ENCODE assay signal across 21 cellular contexts in genomic region chr5:66344544-66344943, GRCh38.
A peak's percentile ranks its signal among the peaks of the same experiment; 100 is the strongest.
DNase-seq lines count a peak whose midpoint lies in the region; ATAC-seq, FAIRE-seq and TF ChIP-seq lines count a peak whose summit lies in the region.
"Had no signal": no experiment of that assay in that cellular context is flagged by ENCODE, and none has a peak within 500 bp of the region (broad histone marks: within the 10 kb centered on the region; RNA-seq: fewer than 3 reads in every experiment).

No MANE protein-coding gene starts in this region.

- in situ Hi-C loops in K562 (cut with MboI), result no loop called here

- no peaks in the 10 kb centered on the region for H3K9me1 ChIP-seq in K562 (ENCODE audit: control insufficient read depth, insufficient read depth, low read length)

- WGBS in K562 (ENCODE audit: insufficient coverage, low coverage, missing lambda C conversion rate), result 0% methylated on average over 1 of the region's 1 CpG
- WGBS in pancreas, 2 donors, result 63 to 65% methylated on average over 1 of the region's 1 CpG

- TF ChIP-seq POLR2A in K562 (conservative IDR thresholded peaks at IDR 0.05), result no peak

- POLR2A ChIA-PET in K562 (lab: Yijun Ruan, JAX), result no interaction called here

- H3K4me1 ChIP-seq in left ventricle myocardium inferior (peaks cover 47% of the 10 kb centered on the region), K562 (replicated peaks in 1 of 2; ENCODE audit: control insufficient read depth in 2 of 2, insufficient read depth in 2 of 2, low read length in 2 of 2) (no peaks in the 10 kb centered on the region), pancreas (peaks cover 12 to 23% (median 14%) of the 10 kb centered on the region in 3 donors)
- H3K4me1 ChIP-seq: BLaER1 had no signal

- H2AFZ ChIP-seq in K562 (ENCODE audit: low read depth, low read length), result no peak overlapping the region
- H2AFZ ChIP-seq: GM23248 had no signal

- no TSS peak for BruUV-seq in K562 (replicated peaks; lab: Mats Ljungman, UMichigan)

- ATAC-seq in left cardiac atrium, result no peak
- ATAC-seq in K562, result no peak
- ATAC-seq in pancreas, result no peak
- ATAC-seq: HCT116 had no signal

- no peak for FAIRE-seq in K562 (lab: Jason Lieb, UNC)
- FAIRE-seq in pancreas (lab: Jason Lieb, UNC), result no peak
- FAIRE-seq: GM12892, GM18507, HTR-8/SVneo had no signal

- no peak for TF ChIP-seq RAD21 in K562 (CRISPR knock-in tag; conservative IDR thresholded peaks at IDR 0.05 in 1 of 2, IDR thresholded peaks at IDR 0.05 in 1 of 2)

- H4K20me1 ChIP-seq in K562 (replicated peaks; ENCODE audit: control insufficient read depth, insufficient read depth, low read length), result no peaks in the 10 kb centered on the region
- H4K20me1 ChIP-seq: BLaER1 had no signal

- no peaks in the 10 kb centered on the region for H3K79me2 ChIP-seq in K562 (ENCODE audit: control insufficient read depth, insufficient read depth, low read length)

- DNase-seq in NCI-H1417 (lab: John Stamatoyannopoulos, UW), result peak in 2 of 3 experiments; percentile 3 to 28
- DNase-seq in NCI-H1417 treated with DMSO at 0.1 percent for 48 hours (lab: John Stamatoyannopoulos, UW), result no peak
- DNase-seq in left ventricle myocardium inferior, result no peak
- no peak for DNase-seq in left cardiac atrium
- DNase-seq in NCI-H1436 (lab: John Stamatoyannopoulos, UW), result peak; percentile 51
- DNase-seq in K562 (ENCODE audit: extremely low read depth in 1 of 4, low spot score in 3 of 4), result no peak
- no peak for DNase-seq in stimulated activated CD4-positive, alpha-beta T cell treated with anti-CD3 and anti-CD28 coated beads, Interleukin-15, amount 100 ng/mL, for 24 hours
- no peak for DNase-seq in pancreas
- DNase-seq: 8988T; CD4-positive, alpha-beta memory T cell; DMS153; DMS79; GDM1; GM23248; H7; HFFc6 had no signal

- no peak for TF ChIP-seq CTCF in left ventricle myocardium inferior (IDR thresholded peaks at IDR 0.05; ENCODE audit: borderline replicate concordance)
- TF ChIP-seq CTCF in K562 (IDR thresholded peaks at IDR 0.05 in 2 of 3, conservative IDR thresholded peaks at IDR 0.05 in 1 of 3; ENCODE audit: insufficient read depth in 2 of 3, low read depth in 1 of 3, low read length in 3 of 3), result no peak
- TF ChIP-seq CTCF in pancreas (IDR thresholded peaks at IDR 0.05), result no peak

- H3K4me3 ChIP-seq in left ventricle myocardium inferior, result no peak overlapping the region
- no peak overlapping the region for H3K4me3 ChIP-seq in K562
- no peak overlapping the region for H3K4me3 ChIP-seq in pancreas
- H3K4me3 ChIP-seq: BLaER1, GM23248 had no signal

- intact Hi-C loops in left ventricle myocardium inferior (cut with micrococcal nuclease), result no loop called here
- intact Hi-C loops in left cardiac atrium (cut with DNase I), result no loop called here
- intact Hi-C loops in K562 (cut with micrococcal nuclease), result no loop called here
- intact Hi-C loops in pancreas (cut with DNase I), result no loop called here

- no peaks in the 10 kb centered on the region for H3K27me3 ChIP-seq in left ventricle myocardium inferior (ENCODE audit: low read depth)
- H3K27me3 ChIP-seq in K562 (ENCODE audit: control insufficient read depth in 2 of 2, insufficient read depth in 2 of 2, low read length in 2 of 2), result no peaks in the 10 kb centered on the region
- H3K27me3 ChIP-seq in pancreas, result no peaks in the 10 kb centered on the region
- H3K27me3 ChIP-seq: BLaER1 had no signal

- H3K4me2 ChIP-seq in K562 (ENCODE audit: insufficient read depth, low read length), result no peak overlapping the region
- H3K4me2 ChIP-seq: BLaER1 had no signal

- CTCF ChIA-PET in K562 (lab: Yijun Ruan, JAX; ENCODE audit: low intra/inter-chr PET ratio), result no interaction called here

- H3K36me3 ChIP-seq in left ventricle myocardium inferior, result no peaks in the 10 kb centered on the region
- H3K36me3 ChIP-seq in K562 (ENCODE audit: control insufficient read depth, insufficient read depth, low read length), result no peaks in the 10 kb centered on the region
- no peaks in the 10 kb centered on the region for H3K36me3 ChIP-seq in pancreas
- H3K36me3 ChIP-seq: BLaER1 had no signal

- H3K9ac ChIP-seq in K562 (ENCODE audit: insufficient read depth in 1 of 2, low read depth in 2 of 2, low read length in 2 of 2), result no peak overlapping the region
- H3K9ac ChIP-seq: BLaER1, GM23248 had no signal

- no peak for TF ChIP-seq EP300 in K562 (IDR thresholded peaks at IDR 0.05; ENCODE audit: low read length)

- H3K9me3 ChIP-seq in left ventricle myocardium inferior (replicated peaks) (no peaks in the 10 kb centered on the region), K562 (replicated peaks; ENCODE audit: control insufficient read depth, insufficient read depth, low read depth, low read length) (no peaks in the 10 kb centered on the region), pancreas (no peaks in the 10 kb centered on the region)
- H3K9me3 ChIP-seq: BLaER1 had no signal

- H3K27ac ChIP-seq in left ventricle myocardium inferior (replicated peaks) (peak overlapping the region; percentile 84), K562 (ENCODE audit: extremely low read depth, low read depth, low read length) (no peak overlapping the region), pancreas (no peak overlapping the region)
- H3K27ac ChIP-seq: BLaER1, GM23248 had no signal

TF ChIP-seq in K562, 482 proteins besides CTCF, POLR2A, EP300 and RAD21:
- TF ChIP-seq ZSCAN32 (CRISPR knock-in tag; IDR thresholded peaks at IDR 0.05) (no peak), ZNF212 (CRISPR knock-in tag; IDR thresholded peaks at IDR 0.05) (no peak), HES1 (IDR thresholded peaks at IDR 0.05; ENCODE audit: low read depth) (no peak), PRDM10 (IDR thresholded peaks at IDR 0.05; ENCODE audit: partially characterized antibody) (peak; percentile 6), DIDO1 (tag; IDR thresholded peaks at IDR 0.05; ENCODE audit: low read depth) (no peak), RB1 (IDR thresholded peaks at IDR 0.05; ENCODE audit: low read depth) (no peak)

Comparison
In these comparisons a context has a peak if more than half of its experiments do, and no peak if none do; other contexts are left out.
1. DNase-seq: peak in NCI-H1417 (2 of 3) and NCI-H1436 (single experiment); none in NCI-H1417 treated with DMSO at 0.1 percent for 48 hours (single experiment), left ventricle myocardium inferior (single experiment), left cardiac atrium (single experiment), K562 (0 of 4), stimulated activated CD4-positive, alpha-beta T cell treated with anti-CD3 and anti-CD28 coated beads, Interleukin-15, amount 100 ng/mL, for 24 hours (single experiment) and pancreas (0 of 6).